31 cellular contexts compared by ENCODE assay signal in genomic region chr19:28998974-28999373, GRCh38.
"Had no signal": no experiment of that assay in that cellular context is flagged by ENCODE, and none has a peak within 500 bp of the region (broad histone marks: within the 10 kb centered on the region; RNA-seq: fewer than 3 reads in every experiment).

No MANE protein-coding gene starts in this region.

- H3K36me3 Mint-ChIP-seq: activated CD4-positive, alpha-beta memory T cell treated with anti-CD3 and anti-CD28 coated beads for 36 hours; activated CD8-positive, alpha-beta memory T cell treated with anti-CD3 and anti-CD28 coated beads, Interleukin-2, amount 10 ng/mL, durations not matched to agents 7 days and 5 days; activated naive CD4-positive, alpha-beta T cell treated with anti-CD3 and anti-CD28 coated beads, Interleukin-2, amount 50 U/mL, for 24 hours; activated naive CD8-positive, alpha-beta T cell treated with anti-CD3 and anti-CD28 coated beads for 36 hours had no signal

- H3K4me1 Mint-ChIP-seq: activated CD4-positive, alpha-beta T cell treated with anti-CD3 and anti-CD28 coated beads for 36 hours; activated CD4-positive, alpha-beta T cell treated with anti-CD3 and anti-CD28 coated beads, Interleukin-2, amount 10 ng/mL, durations not matched to agents 24 days and 14 days; activated CD8-positive, alpha-beta memory T cell treated with anti-CD3 and anti-CD28 coated beads, Interleukin-2, amount 10 ng/mL, durations not matched to agents 7 days and 5 days; activated naive CD4-positive, alpha-beta T cell treated with anti-CD3 and anti-CD28 coated beads, Interleukin-2, amount 50 U/mL, for 24 hours; activated naive CD8-positive, alpha-beta T cell treated with anti-CD3 and anti-CD28 coated beads for 36 hours; activated naive CD8-positive, alpha-beta T cell treated with anti-CD3 and anti-CD28 coated beads, Interleukin-2, amount 50 U/mL, for 24 hours had no signal

- FAIRE-seq: colon had no signal

- H3K27ac ChIP-seq: adrenal gland, body of pancreas, esophagus muscularis mucosa, foreskin keratinocyte, gastrocnemius medialis had no signal

- H3K4me3 ChIP-seq: adrenal gland, body of pancreas, esophagus muscularis mucosa, gastrocnemius medialis had no signal

- H3K4me1 ChIP-seq: adrenal gland, body of pancreas, foreskin keratinocyte, gastrocnemius medialis had no signal

- ATAC-seq: activated CD4-positive, alpha-beta T cell treated with anti-CD3 and anti-CD28 coated beads for 36 hours; activated CD8-positive, alpha-beta memory T cell treated with anti-CD3 and anti-CD28 coated beads, Interleukin-2, amount 10 ng/mL, durations not matched to agents 7 days and 5 days; activated CD8-positive, alpha-beta T cell treated with anti-CD3 and anti-CD28 coated beads, Interleukin-2, amount 10 ng/mL, durations not matched to agents 7 days and 5 days; activated naive CD8-positive, alpha-beta T cell treated with anti-CD3 and anti-CD28 coated beads, Interleukin-2, amount 50 U/mL, for 24 hours; body of pancreas; effector memory CD8-positive, alpha-beta T cell; foreskin keratinocyte; gastrocnemius medialis had no signal

- H3K27ac Mint-ChIP-seq: activated CD4-positive, alpha-beta memory T cell treated with anti-CD3 and anti-CD28 coated beads for 36 hours; activated CD4-positive, alpha-beta T cell treated with anti-CD3 and anti-CD28 coated beads for 36 hours; activated CD4-positive, alpha-beta T cell treated with anti-CD3 and anti-CD28 coated beads, Interleukin-2, amount 10 ng/mL, durations not matched to agents 24 days and 14 days; activated CD8-positive, alpha-beta memory T cell treated with anti-CD3 and anti-CD28 coated beads, Interleukin-2, amount 10 ng/mL, durations not matched to agents 7 days and 5 days; activated CD8-positive, alpha-beta T cell treated with anti-CD3 and anti-CD28 coated beads, Interleukin-2, amount 10 ng/mL, durations not matched to agents 7 days and 5 days; activated naive CD4-positive, alpha-beta T cell treated with anti-CD3 and anti-CD28 coated beads for 36 hours; activated naive CD4-positive, alpha-beta T cell treated with anti-CD3 and anti-CD28 coated beads, Interleukin-2, amount 50 U/mL, for 24 hours; activated naive CD8-positive, alpha-beta T cell treated with anti-CD3 and anti-CD28 coated beads for 36 hours; activated naive CD8-positive, alpha-beta T cell treated with anti-CD3 and anti-CD28 coated beads, Interleukin-2, amount 50 U/mL, for 24 hours; activated T-helper 1 cell treated with anti-CD3 and anti-CD28 coated beads, Interleukin-12 subunit alpha, Interleukin-12 subunit beta, Interleukin-2, Interleukin-4 antibody, amounts not matched to agents 30 ng/mL and 10 ng/mL and 1 ng/mL, durations not matched to agents 14 hours and 24 hours and 36 hours; activated T-helper 2 cell treated with anti-CD3 and anti-CD28 coated beads, Interferon-gamma antibody, Interleukin-2, Interleukin-4, amounts not matched to agents 10 μg/mL and 5 μg/mL and 100 μg/mL, durations not matched to agents 14 hours and 24 hours and 36 hours; effector memory CD8-positive, alpha-beta T cell had no signal

- H3K9me3 ChIP-seq: adrenal gland, gastrocnemius medialis had no signal

- H3K4me3 Mint-ChIP-seq: activated CD4-positive, alpha-beta memory T cell treated with anti-CD3 and anti-CD28 coated beads for 36 hours; activated CD4-positive, alpha-beta T cell treated with anti-CD3 and anti-CD28 coated beads for 36 hours; activated CD4-positive, alpha-beta T cell treated with anti-CD3 and anti-CD28 coated beads, Interleukin-2, amount 10 ng/mL, durations not matched to agents 24 days and 14 days; activated CD8-positive, alpha-beta memory T cell treated with anti-CD3 and anti-CD28 coated beads, Interleukin-2, amount 10 ng/mL, durations not matched to agents 7 days and 5 days; activated CD8-positive, alpha-beta T cell treated with anti-CD3 and anti-CD28 coated beads, Interleukin-2, amount 10 ng/mL, durations not matched to agents 7 days and 5 days; activated naive CD4-positive, alpha-beta T cell treated with anti-CD3 and anti-CD28 coated beads for 36 hours; activated naive CD4-positive, alpha-beta T cell treated with anti-CD3 and anti-CD28 coated beads, Interleukin-2, amount 50 U/mL, for 24 hours; activated naive CD8-positive, alpha-beta T cell treated with anti-CD3 and anti-CD28 coated beads for 36 hours; activated naive CD8-positive, alpha-beta T cell treated with anti-CD3 and anti-CD28 coated beads, Interleukin-2, amount 50 U/mL, for 24 hours; activated T-helper 1 cell treated with anti-CD3 and anti-CD28 coated beads, Interleukin-12 subunit alpha, Interleukin-12 subunit beta, Interleukin-2, Interleukin-4 antibody, amounts not matched to agents 30 ng/mL and 10 ng/mL and 1 ng/mL, durations not matched to agents 14 hours and 24 hours and 36 hours; effector memory CD8-positive, alpha-beta T cell had no signal

- H3K27me3 ChIP-seq: body of pancreas, foreskin keratinocyte, gastrocnemius medialis had no signal

- H3K36me3 ChIP-seq: adrenal gland, esophagus muscularis mucosa, gastrocnemius medialis had no signal

- DNase-seq: activated CD4-positive, alpha-beta memory T cell treated with anti-CD3 and anti-CD28 coated beads for 36 hours; activated CD4-positive, alpha-beta T cell treated with anti-CD3 and anti-CD28 coated beads for 36 hours; activated CD4-positive, alpha-beta T cell treated with anti-CD3 and anti-CD28 coated beads, Interleukin-2, amount 10 ng/mL, durations not matched to agents 24 days and 14 days; activated CD4-positive, CD25-positive, alpha-beta regulatory T cell; activated CD4-positive, CD25-positive, alpha-beta regulatory T cell treated with anti-CD3 and anti-CD28 coated beads, Interleukin-2, amount 50 U/mL, for 72 hours; activated CD8-positive, alpha-beta memory T cell treated with anti-CD3 and anti-CD28 coated beads, Interleukin-2, amount 10 ng/mL, durations not matched to agents 7 days and 5 days; activated CD8-positive, alpha-beta memory T cell treated with anti-CD3 and anti-CD28 coated beads, Interleukin-2, amount 50 U/mL, for 4 hours; activated CD8-positive, alpha-beta T cell treated with anti-CD3 and anti-CD28 coated beads, Interleukin-2, amount 10 ng/mL, durations not matched to agents 7 days and 5 days; activated effector memory CD4-positive, alpha-beta T cell treated with anti-CD3 and anti-CD28 coated beads, Interleukin-2, amount 50 U/mL, for 16 hours; activated naive CD4-positive, alpha-beta T cell treated with anti-CD3 and anti-CD28 coated beads for 36 hours; activated naive CD8-positive, alpha-beta T cell treated with anti-CD3 and anti-CD28 coated beads for 36 hours; activated naive CD8-positive, alpha-beta T cell treated with anti-CD3 and anti-CD28 coated beads, Interleukin-2, amount 50 U/mL, for 24 hours; activated T-cell treated with anti-CD3 and anti-CD28 coated beads, Interleukin-2, amount 50 U/mL, for 1 hour; activated T-cell treated with anti-CD3 and anti-CD28 coated beads, Interleukin-2, amount 50 U/mL, for 48 hours; adrenal gland; amygdala; body of pancreas; caudate nucleus; cortex of kidney; dermis blood vessel endothelial cell; effector CD4-positive, alpha-beta T cell; effector memory CD8-positive, alpha-beta T cell; erythroblast; foreskin keratinocyte; gastrocnemius medialis; T-helper 2 cell had no signal

- H3K27me3 Mint-ChIP-seq: activated CD4-positive, alpha-beta T cell treated with anti-CD3 and anti-CD28 coated beads for 36 hours; activated CD4-positive, alpha-beta T cell treated with anti-CD3 and anti-CD28 coated beads, Interleukin-2, amount 10 ng/mL, durations not matched to agents 24 days and 14 days; activated CD8-positive, alpha-beta memory T cell treated with anti-CD3 and anti-CD28 coated beads, Interleukin-2, amount 10 ng/mL, durations not matched to agents 7 days and 5 days had no signal
